Comparison of ENCODE assay signal across 14 cellular contexts in genomic region chr6:149150999-149151398, GRCh38.
DNase-seq lines count a peak whose midpoint lies in the region; ATAC-seq and TF ChIP-seq lines count a peak whose summit lies in the region.
"Had no signal": no experiment of that assay in that cellular context is flagged by ENCODE, and none has a peak within 500 bp of the region (broad histone marks: within the 10 kb centered on the region; RNA-seq: fewer than 3 reads in every experiment).

No MANE protein-coding gene starts in this region.

- POLR2A ChIA-PET in CD8-positive, alpha-beta memory T cell (lab: Charles Lee) = no interaction called here
- POLR2A ChIA-PET in activated CD4-positive, alpha-beta memory T cell treated with anti-CD3 and anti-CD28 coated beads, Interleukin-2, amount 10 ng/mL, durations not matched to agents 7 days and 5 days (lab: Charles Lee) = interaction anchor here (0.6 to 8.7 kb wide), 16 partner anchors 8 to 170 kb away, joined by 3 to 198 read pairs (median 6); partner anchors contain the start of gene TAB2

- H3K4me3 Mint-ChIP-seq in CD4-positive, CD25-positive, alpha-beta regulatory T cell = peak overlapping the region in 1 of 4 donors; percentile 21
- peak overlapping the region in 3 of 7 donors; percentile 4 to 38 (median 22) for H3K4me3 Mint-ChIP-seq in CD8-positive, alpha-beta memory T cell
- peak overlapping the region; percentile 11 for H3K4me3 Mint-ChIP-seq in activated CD4-positive, alpha-beta memory T cell treated with anti-CD3 and anti-CD28 coated beads, Interleukin-2, amount 10 ng/mL, durations not matched to agents 7 days and 5 days
- H3K4me3 Mint-ChIP-seq in HFFc6 = no peak overlapping the region
- H3K4me3 Mint-ChIP-seq: dendritic cell treated with granulocyte-macrophage colony-stimulating factor and Interleukin-4, amounts not matched to agents 40 ng/mL and 50 ng/mL, for 4 days had no signal

- H3K9me3 Mint-ChIP-seq in CD4-positive, CD25-positive, alpha-beta regulatory T cell = peaks cover 0 to 16% (median 3%) of the 10 kb centered on the region in 7 donors
- H3K9me3 Mint-ChIP-seq in CD8-positive, alpha-beta memory T cell = peaks cover 0 to 6% (median 2%) of the 10 kb centered on the region in 5 donors
- peaks cover 17% of the 10 kb centered on the region for H3K9me3 Mint-ChIP-seq in activated CD4-positive, alpha-beta memory T cell treated with anti-CD3 and anti-CD28 coated beads, Interleukin-2, amount 10 ng/mL, durations not matched to agents 7 days and 5 days
- H3K9me3 Mint-ChIP-seq in HFFc6 = no peaks in the 10 kb centered on the region
- H3K9me3 Mint-ChIP-seq: dendritic cell treated with granulocyte-macrophage colony-stimulating factor and Interleukin-4, amounts not matched to agents 40 ng/mL and 50 ng/mL, for 4 days had no signal

- no peaks in the 10 kb centered on the region for H3K27me3 Mint-ChIP-seq in CD4-positive, CD25-positive, alpha-beta regulatory T cell
- no peaks in the 10 kb centered on the region for H3K27me3 Mint-ChIP-seq in CD8-positive, alpha-beta memory T cell
- H3K27me3 Mint-ChIP-seq in activated CD4-positive, alpha-beta memory T cell treated with anti-CD3 and anti-CD28 coated beads, Interleukin-2, amount 10 ng/mL, durations not matched to agents 7 days and 5 days = no peaks in the 10 kb centered on the region
- H3K27me3 Mint-ChIP-seq in HFFc6 (ENCODE audit: insufficient read depth) = peaks cover 36% of the 10 kb centered on the region

- TF ChIP-seq CTCF in epithelial cell of esophagus (IDR thresholded peaks at IDR 0.05; ENCODE audit: insufficient read depth, low read depth, low read length, missing control alignments) = no peak
- no peak for TF ChIP-seq CTCF in HFFc6 (IDR thresholded peaks at IDR 0.05)

- H3K27ac Mint-ChIP-seq in CD4-positive, CD25-positive, alpha-beta regulatory T cell = peak overlapping the region; percentile 10 to 92 (median 13)
- H3K27ac Mint-ChIP-seq in CD8-positive, alpha-beta memory T cell = peak overlapping the region in 7 of 8 donors; percentile 3 to 96 (median 56)
- H3K27ac Mint-ChIP-seq in activated CD4-positive, alpha-beta memory T cell treated with anti-CD3 and anti-CD28 coated beads, Interleukin-2, amount 10 ng/mL, durations not matched to agents 7 days and 5 days = peak overlapping the region; percentile 91
- H3K27ac Mint-ChIP-seq in HFFc6 = no peak overlapping the region
- H3K27ac Mint-ChIP-seq: dendritic cell treated with granulocyte-macrophage colony-stimulating factor and Interleukin-4, amounts not matched to agents 40 ng/mL and 50 ng/mL, for 4 days had no signal

- DNase-seq in CD4-positive, CD25-positive, alpha-beta regulatory T cell = peak in 1 of 3 donors; percentile 42
- no peak for DNase-seq in CD8-positive, alpha-beta memory T cell
- DNase-seq in activated CD4-positive, alpha-beta memory T cell treated with anti-CD3 and anti-CD28 coated beads, Interleukin-2, amount 10 ng/mL, durations not matched to agents 7 days and 5 days = peak; percentile 58
- DNase-seq in epithelial cell of esophagus (ENCODE audit: low read depth) = peak; percentile 13
- DNase-seq in NAMALWA (ENCODE audit: low spot score) = no peak
- no peak for DNase-seq in NCI-H187 (lab: John Stamatoyannopoulos, UW)
- no peak for DNase-seq in HFFc6
- DNase-seq: anterior cingulate cortex, hypothalamus, left colon, NCI-H1105, OCI-M1 had no signal

- no peaks in the 10 kb centered on the region for H3K36me3 ChIP-seq in CD4-positive, CD25-positive, alpha-beta regulatory T cell (ENCODE audit: control insufficient read depth, insufficient read depth, low read length)
- no peaks in the 10 kb centered on the region for H3K36me3 ChIP-seq in CD8-positive, alpha-beta memory T cell (ENCODE audit: insufficient read depth, low read length)
- H3K36me3 ChIP-seq: BLaER1 treated with 17β-estradiol and CSF1 and Interleukin-3, amounts not matched to agents 10 nM and 100 nM had no signal

- H3K4me1 Mint-ChIP-seq in CD4-positive, CD25-positive, alpha-beta regulatory T cell = peaks cover 55 to 88% (median 74%) of the 10 kb centered on the region in 4 donors
- H3K4me1 Mint-ChIP-seq in CD8-positive, alpha-beta memory T cell = peaks cover 74 to 95% (median 90%) of the 10 kb centered on the region in 3 donors
- H3K4me1 Mint-ChIP-seq in activated CD4-positive, alpha-beta memory T cell treated with anti-CD3 and anti-CD28 coated beads, Interleukin-2, amount 10 ng/mL, durations not matched to agents 7 days and 5 days = peaks cover 94% of the 10 kb centered on the region
- no peaks in the 10 kb centered on the region for H3K4me1 Mint-ChIP-seq in HFFc6 (ENCODE audit: low read depth)

- no peak overlapping the region for H3K4me3 ChIP-seq in CD4-positive, CD25-positive, alpha-beta regulatory T cell (ENCODE audit: low read depth, low read length)
- no peak overlapping the region for H3K4me3 ChIP-seq in CD8-positive, alpha-beta memory T cell (ENCODE audit: low read length)
- no peak overlapping the region for H3K4me3 ChIP-seq in epithelial cell of esophagus (ENCODE audit: low read length)
- H3K4me3 ChIP-seq: BLaER1 treated with 17β-estradiol and CSF1 and Interleukin-3, amounts not matched to agents 10 nM and 100 nM had no signal

- peak in 1 of 2 donors; percentile 45 for ATAC-seq in CD4-positive, CD25-positive, alpha-beta regulatory T cell (ENCODE audit: low read depth in 2 of 2)
- ATAC-seq: left colon had no signal

- H3K4me1 ChIP-seq in CD4-positive, CD25-positive, alpha-beta regulatory T cell (ENCODE audit: control insufficient read depth, insufficient read depth, low read length, poor library complexity, severe bottlenecking) = peaks cover 68% of the 10 kb centered on the region
- peaks cover 53% of the 10 kb centered on the region for H3K4me1 ChIP-seq in CD8-positive, alpha-beta memory T cell (ENCODE audit: insufficient read depth, low read length)

- H3K27me3 ChIP-seq in CD4-positive, CD25-positive, alpha-beta regulatory T cell (ENCODE audit: control insufficient read depth, insufficient read depth, low read length) = no peaks in the 10 kb centered on the region
- no peaks in the 10 kb centered on the region for H3K27me3 ChIP-seq in CD8-positive, alpha-beta memory T cell (ENCODE audit: insufficient read depth, low read length, poor library complexity, severe bottlenecking)
- H3K27me3 ChIP-seq: BLaER1 treated with 17β-estradiol and CSF1 and Interleukin-3, amounts not matched to agents 10 nM and 100 nM had no signal

- H3K9me3 ChIP-seq in CD4-positive, CD25-positive, alpha-beta regulatory T cell (ENCODE audit: control insufficient read depth in 2 of 2, low read length in 2 of 2) = no peaks in the 10 kb centered on the region
- H3K9me3 ChIP-seq in CD8-positive, alpha-beta memory T cell (ENCODE audit: low read length) = no peaks in the 10 kb centered on the region

- CTCF ChIA-PET in CD8-positive, alpha-beta memory T cell (lab: Charles Lee) = interaction anchor here (1.2 to 1.3 kb wide), 4 partner anchors 13 to 366 kb away, joined by 3 to 4 read pairs (median 4); no protein-coding TSS in a partner anchor
- CTCF ChIA-PET in activated CD4-positive, alpha-beta memory T cell treated with anti-CD3 and anti-CD28 coated beads, Interleukin-2, amount 10 ng/mL, durations not matched to agents 7 days and 5 days (lab: Charles Lee) = interaction anchor here (0.5 to 1.5 kb wide), 9 partner anchors 11 to 345 kb away, joined by 3 to 8 read pairs (median 4); no protein-coding TSS in a partner anchor

- peaks cover 6% of the 10 kb centered on the region for H3K36me3 Mint-ChIP-seq in CD4-positive, CD25-positive, alpha-beta regulatory T cell
- H3K36me3 Mint-ChIP-seq in CD8-positive, alpha-beta memory T cell = peaks cover 13 to 28% (median 22%) of the 10 kb centered on the region in 3 donors
- H3K36me3 Mint-ChIP-seq in activated CD4-positive, alpha-beta memory T cell treated with anti-CD3 and anti-CD28 coated beads, Interleukin-2, amount 10 ng/mL, durations not matched to agents 7 days and 5 days (ENCODE audit: low read depth) = peaks cover 84% of the 10 kb centered on the region
- H3K36me3 Mint-ChIP-seq in HFFc6 (ENCODE audit: low read depth) = no peaks in the 10 kb centered on the region

- H3K27ac ChIP-seq in CD4-positive, CD25-positive, alpha-beta regulatory T cell (ENCODE audit: insufficient read depth, low read length, poor library complexity, severe bottlenecking) = no peak overlapping the region
- no peak overlapping the region for H3K27ac ChIP-seq in CD8-positive, alpha-beta memory T cell (ENCODE audit: low read depth, low read length)
- H3K27ac ChIP-seq: BLaER1 treated with 17β-estradiol and CSF1 and Interleukin-3, amounts not matched to agents 10 nM and 100 nM had no signal

Comparison
In these comparisons a context has a peak if more than half of its experiments do, and no peak if none do; other contexts are left out.
1. DNase-seq: peak in activated CD4-positive, alpha-beta memory T cell treated with anti-CD3 and anti-CD28 coated beads, Interleukin-2, amount 10 ng/mL, durations not matched to agents 7 days and 5 days (single experiment) and epithelial cell of esophagus (single experiment); none in CD8-positive, alpha-beta memory T cell (0 of 5), NAMALWA (single experiment), NCI-H187 (0 of 2) and HFFc6 (single experiment).